Comparison of ENCODE assay signal across 17 cellular contexts in the genomic region with DNA sequence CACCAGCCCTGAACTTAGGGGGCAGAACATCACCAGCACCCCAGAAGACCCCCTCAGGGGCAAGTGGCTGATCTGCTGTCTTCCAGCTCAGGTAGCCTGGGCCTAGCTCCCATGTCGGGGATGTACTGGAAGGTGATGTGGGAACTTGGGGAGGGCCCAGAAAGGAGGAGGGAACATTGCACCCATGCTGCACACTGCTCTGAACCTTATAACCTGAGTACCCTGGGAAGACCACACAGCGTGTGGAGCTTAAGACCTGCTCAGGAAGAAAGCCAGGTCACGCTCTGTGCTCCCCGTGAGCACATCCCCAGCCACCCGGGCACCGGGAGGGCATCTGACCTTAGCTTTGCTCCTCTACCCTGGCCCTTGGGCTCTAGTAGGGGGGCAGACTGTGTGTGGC.
"Had no signal": no experiment of that assay in that cellular context is flagged by ENCODE, and none has a peak within 500 bp of the region (broad histone marks: within the 10 kb centered on the region; RNA-seq: fewer than 3 reads in every experiment).

No MANE protein-coding gene starts in this region.

- H3K9me3 ChIP-seq: colonic mucosa, esophagus squamous epithelium, gastroesophageal sphincter, ovary, right atrium auricular region, thoracic aorta, transverse colon had no signal

- H3K36me3 ChIP-seq: colonic mucosa, esophagus squamous epithelium, ovary, right atrium auricular region, transverse colon had no signal

- DNase-seq: cerebellar nuclear complex; colonic mucosa; dermis blood vessel endothelial cell; esophagus squamous epithelium; foreskin fibroblast; left colon; mammary epithelial cell; mucosa of descending colon; natural killer cell; nucleus accumbens; ovary; small intestine; stimulated activated CD4-positive, alpha-beta T cell treated with anti-CD3 and anti-CD28 coated beads, Interleukin-2, amount 100 ng/mL, for 48 hours; transverse colon had no signal

- H3K4me3 ChIP-seq: colonic mucosa, esophagus squamous epithelium, gastroesophageal sphincter, mucosa of descending colon, ovary, right atrium auricular region, thoracic aorta, transverse colon had no signal

- ATAC-seq: gastroesophageal sphincter, left colon, mucosa of descending colon, natural killer cell had no signal

- H3K27ac ChIP-seq: colonic mucosa, esophagus squamous epithelium, gastroesophageal sphincter, ovary, right atrium auricular region, thoracic aorta, transverse colon had no signal

- H3K4me1 ChIP-seq: colonic mucosa, esophagus squamous epithelium, right atrium auricular region, transverse colon had no signal

- H3K27me3 ChIP-seq: colonic mucosa, esophagus squamous epithelium, gastroesophageal sphincter, ovary, right atrium auricular region, transverse colon had no signal
